ENCODE assay signal across 25 cellular contexts in the genomic region with DNA sequence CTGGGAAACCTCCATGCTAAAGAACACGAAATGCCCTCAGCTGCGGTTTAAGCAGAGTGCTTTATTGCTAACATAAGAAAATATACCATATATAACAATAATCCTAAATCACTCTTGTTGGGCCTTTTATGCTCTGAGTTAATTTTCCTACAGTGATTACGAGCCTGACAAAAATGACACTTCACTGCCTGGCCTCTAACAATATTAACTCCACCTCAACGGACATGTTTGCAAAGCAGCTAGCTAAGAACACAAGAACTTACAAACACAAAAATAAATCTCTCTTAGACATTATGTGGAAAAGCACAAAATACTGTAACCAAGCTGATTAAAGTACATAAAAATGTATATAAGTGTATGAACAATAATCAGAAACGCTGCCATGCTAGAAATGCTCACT. TPM values are rescaled to one million over a fixed set of nuclear protein-coding genes. Genes with fewer than 3 reads are reported as not detected.
DNase-seq lines count a peak whose midpoint lies in the region; ATAC-seq and TF ChIP-seq lines count a peak whose summit lies in the region.
"Had no signal": no experiment of that assay in that cellular context is flagged by ENCODE, and none has a peak within 500 bp of the region (broad histone marks: within the 10 kb centered on the region; RNA-seq: fewer than 3 reads in every experiment).

No MANE protein-coding gene starts in this region.

- TF ChIP-seq EP300 in suprapubic skin (IDR thresholded peaks at IDR 0.05) = no peak

- H3K27ac Mint-ChIP-seq in MCF 10A (ENCODE audit: low read depth, unreplicated experiment) = no peak overlapping the region
- peak overlapping the region; percentile 64 for H3K27ac Mint-ChIP-seq in mesothelial cell of epicardium
- H3K27ac Mint-ChIP-seq in H9 = peak overlapping the region in 1 of 3 experiments; percentile 89; a peak in 1 of 7 replicates
- H3K27ac Mint-ChIP-seq: activated CD8-positive, alpha-beta T cell treated with anti-CD3 and anti-CD28 coated beads, Interleukin-2, amount 10 ng/mL, durations not matched to agents 7 days and 5 days; effector memory CD8-positive, alpha-beta T cell; T-helper 17 cell had no signal

- H3K9ac ChIP-seq in mammary epithelial cell (ENCODE audit: insufficient read depth, low read length) = no peak overlapping the region
- H3K9ac ChIP-seq in H9 (ENCODE audit: extremely low read depth, insufficient read length, low read length) = no peak overlapping the region

- no peak overlapping the region for H3K4ac ChIP-seq in H9 (ENCODE audit: low read depth, low read length)

- H3K4me3 ChIP-seq in mammary epithelial cell (replicated peaks in 1 of 3; ENCODE audit: insufficient read depth in 1 of 3, low read depth in 2 of 3, low read length in 3 of 3) = no peak overlapping the region
- no peak overlapping the region for H3K4me3 ChIP-seq in suprapubic skin
- H3K4me3 ChIP-seq: colonic mucosa, HAP-1, heart right ventricle had no signal

- H3K79me1 ChIP-seq in H9 (ENCODE audit: insufficient read depth, low read depth, low read length, poor library complexity, severe bottlenecking) = peaks cover 11% of the 10 kb centered on the region

- H2AK5ac ChIP-seq in H9 (ENCODE audit: insufficient read length, low read length) = no peak overlapping the region

- no TSS peak for BruUV-seq in mammary epithelial cell (replicated peaks; lab: Mats Ljungman, UMichigan)
- BruUV-seq in MCF 10A (replicated peaks; lab: Mats Ljungman, UMichigan) = no TSS peak

- H2AFZ ChIP-seq in mammary epithelial cell (ENCODE audit: low read depth, low read length) = no peak overlapping the region
- H2AFZ ChIP-seq in H9 (ENCODE audit: low read length) = no peak overlapping the region

- H2BK120ac ChIP-seq in H9 (ENCODE audit: low read depth, low read length, poor library complexity, severe bottlenecking) = no peak overlapping the region

- DNase-seq in mammary epithelial cell (no peak), MCF 10A (ENCODE audit: unreplicated experiment) (no peak), cerebellar cortex (ENCODE audit: low spot score) (peak; percentile 54), mesothelial cell of epicardium (ENCODE audit: low spot score in 2 of 2, unreplicated experiment in 2 of 2) (no peak), NCI-H1417 (lab: John Stamatoyannopoulos, UW) (no peak), H9 (no peak), suprapubic skin (ENCODE audit: low spot score in 2 of 2) (no peak)
- DNase-seq: ACHN; activated CD4-positive, CD25-positive, alpha-beta regulatory T cell treated with anti-CD3 and anti-CD28 coated beads, Interleukin-2, amount 50 U/mL, for 72 hours; activated CD8-positive, alpha-beta T cell treated with anti-CD3 and anti-CD28 coated beads, Interleukin-2, amount 10 ng/mL, durations not matched to agents 7 days and 5 days; BE2C; colonic mucosa; effector memory CD8-positive, alpha-beta T cell; foreskin melanocyte; heart right ventricle; KG1; NCI-H1436 treated with DMSO at 0.1 percent for 48 hours; NCI-H774; stimulated activated CD4-positive, alpha-beta T cell treated with anti-CD3 and anti-CD28 coated beads, Interleukin-2, amount 100 ng/mL, for 24 hours; T-helper 17 cell; trophoblast cell had no signal

- H4K8ac ChIP-seq in H9 (replicated peaks; ENCODE audit: insufficient read length, low read depth, low read length) = no peak overlapping the region

- H3K4me3 Mint-ChIP-seq in MCF 10A (ENCODE audit: unreplicated experiment) = no peak overlapping the region
- H3K4me3 Mint-ChIP-seq in mesothelial cell of epicardium = no peak overlapping the region
- H3K4me3 Mint-ChIP-seq in H9 = no peak overlapping the region
- H3K4me3 Mint-ChIP-seq: activated CD8-positive, alpha-beta T cell treated with anti-CD3 and anti-CD28 coated beads, Interleukin-2, amount 10 ng/mL, durations not matched to agents 7 days and 5 days; effector memory CD8-positive, alpha-beta T cell; T-helper 17 cell had no signal

- no peak overlapping the region for H3K23ac ChIP-seq in H9 (ENCODE audit: insufficient read length, low read depth, low read length)

- no peaks in the 10 kb centered on the region for H3K9me3 Mint-ChIP-seq in MCF 10A (ENCODE audit: unreplicated experiment)
- H3K9me3 Mint-ChIP-seq in mesothelial cell of epicardium = no peaks in the 10 kb centered on the region
- H3K9me3 Mint-ChIP-seq in H9 = 0 out of 5 replicates have a peak, but pooled peaks cover 0 to under 1% of the 10 kb centered on the region in 2 experiments
- H3K9me3 Mint-ChIP-seq: effector memory CD8-positive, alpha-beta T cell had no signal

- dilution Hi-C loops in mammary epithelial cell (cut with HindIII; ENCODE audit: low sequenced_read_pairs) = no loop called here

- no peak overlapping the region for H2BK5ac ChIP-seq in H9 (ENCODE audit: insufficient read length, low read length)

- no peaks in the 10 kb centered on the region for H3K27me3 ChIP-seq in mammary epithelial cell (ENCODE audit: insufficient read depth, low read length)
- no peaks in the 10 kb centered on the region for H3K27me3 ChIP-seq in H9 (ENCODE audit: insufficient read depth, low read length)
- H3K27me3 ChIP-seq in suprapubic skin = no peaks in the 10 kb centered on the region
- H3K27me3 ChIP-seq: BE2C, colonic mucosa, heart right ventricle had no signal

- H3K23me2 ChIP-seq in H9 (ENCODE audit: insufficient read length, low read depth, low read length, poor library complexity, severe bottlenecking) = no peaks in the 10 kb centered on the region

- peaks cover 15% of the 10 kb centered on the region for H3K4me1 Mint-ChIP-seq in MCF 10A (ENCODE audit: insufficient read depth, unreplicated experiment)
- H3K4me1 Mint-ChIP-seq in mesothelial cell of epicardium = peaks cover 16% of the 10 kb centered on the region
- H3K4me1 Mint-ChIP-seq in H9 = peaks cover 21 to 24% of the 10 kb centered on the region in 2 experiments

- WGBS in mammary epithelial cell (ENCODE audit: low coverage, missing lambda C conversion rate) = 99% methylated on average over 5 of the region's 5 CpGs
- WGBS in H9 (ENCODE audit: extremely low coverage, insufficient read length, low lambda C conversion rate) = no CpG with 5 or more reads among the region's 5 CpGs
- WGBS in suprapubic skin = 85% methylated on average over 5 of the region's 5 CpGs

- CTCF ChIA-PET in mammary epithelial cell (lab: Charles Lee; ENCODE audit: low non-redundant PET) (interaction anchor here (1.5 to 1.6 kb wide), 2 partner anchors 196 to 244 kb away, joined by 5 to 13 read pairs; no protein-coding TSS in a partner anchor), MCF 10A (lab: Yijun Ruan, JAX) (interaction anchor here (0.6 to 4.1 kb wide), 31 partner anchors 9 to 265 kb away, joined by 3 to 113 read pairs (median 5); no protein-coding TSS in a partner anchor)

- no peak for TF ChIP-seq POLR2A in suprapubic skin (IDR thresholded peaks at IDR 0.05)

- no peak overlapping the region for H2BK12ac ChIP-seq in H9 (ENCODE audit: insufficient read length, low read depth, low read length)

- no peak overlapping the region for H4K91ac ChIP-seq in H9 (ENCODE audit: insufficient read length, low read depth, low read length)

- no peak overlapping the region for H3K18ac ChIP-seq in H9 (ENCODE audit: insufficient read length, low read depth, low read length)

- H2BK20ac ChIP-seq in H9 (ENCODE audit: low read depth, low read length, poor library complexity, severe bottlenecking) = no peak overlapping the region

- intact Hi-C loops in mammary epithelial cell (cut with micrococcal nuclease) = loop anchor here (1.0 to 2.0 kb wide), 2 partner anchors 39 to 245 kb away; no protein-coding TSS in a partner anchor
- intact Hi-C loops in MCF 10A (cut with micrococcal nuclease) = loop anchor here (1.0 kb wide), 3 partner anchors 197 to 245 kb away; no protein-coding TSS in a partner anchor

- peaks cover 2% of the 10 kb centered on the region for H3K36me3 ChIP-seq in mammary epithelial cell (ENCODE audit: insufficient read depth, low read length)
- no peaks in the 10 kb centered on the region for H3K36me3 ChIP-seq in suprapubic skin
- H3K36me3 ChIP-seq: BE2C, colonic mucosa, HAP-1 had no signal

- POLR2A ChIA-PET in MCF 10A (lab: Yijun Ruan, JAX) = interaction anchor here (0.6 to 3.4 kb wide), 12 partner anchors 12 to 247 kb away, joined by 3 to 34 read pairs (median 5); partner anchors contain the start of gene DLG1

- H4K20me1 ChIP-seq in mammary epithelial cell (ENCODE audit: insufficient read depth, low read length) = no peaks in the 10 kb centered on the region
- no peaks in the 10 kb centered on the region for H4K20me1 ChIP-seq in H9 (ENCODE audit: control insufficient read depth, insufficient read depth, insufficient read length)

- peaks cover 19% of the 10 kb centered on the region for H3K4me1 ChIP-seq in mammary epithelial cell (ENCODE audit: insufficient read depth, low read length)
- H3K4me1 ChIP-seq in H9 (ENCODE audit: insufficient read depth, low read length) = no peaks in the 10 kb centered on the region; the same call in 1 of the 2 replicates
- H3K4me1 ChIP-seq in suprapubic skin = peaks cover 8% of the 10 kb centered on the region
- H3K4me1 ChIP-seq: BE2C had no signal

- in situ Hi-C loops in mammary epithelial cell (cut with MboI; ENCODE audit: low sequenced_read_pairs in 2 of 2) = loop anchor here (10.0 kb wide), 1 partner anchor 247 kb away; no protein-coding TSS in a partner anchor

- TF ChIP-seq CTCF in mammary epithelial cell (conservative IDR thresholded peaks at IDR 0.05 in 1 of 2, IDR thresholded peaks at IDR 0.05 in 1 of 2; ENCODE audit: extremely low read depth in 1 of 2, insufficient read depth in 1 of 2, low read depth in 1 of 2, low read length in 2 of 2) (no peak), MCF 10A (IDR thresholded peaks at IDR 0.05; ENCODE audit: unreplicated experiment) (no peak), mesothelial cell of epicardium (IDR thresholded peaks at IDR 0.05; ENCODE audit: unreplicated experiment) (no peak), H9 (conservative IDR thresholded peaks at IDR 0.05) (no peak), suprapubic skin (IDR thresholded peaks at IDR 0.05) (no peak)

- H3K79me2 ChIP-seq in mammary epithelial cell (ENCODE audit: insufficient read depth, low read length) (peaks cover 96% of the 10 kb centered on the region), H9 (ENCODE audit: insufficient read depth, low read length) (peaks cover 6% of the 10 kb centered on the region; the same call in 1 of the 2 replicates)

- H3K4me2 ChIP-seq in mammary epithelial cell (ENCODE audit: insufficient read depth, low read depth, low read length) (no peak overlapping the region), H9 (ENCODE audit: insufficient read depth, insufficient read length, low read length) (no peak overlapping the region)

- H3K9me3 ChIP-seq in mammary epithelial cell (replicated peaks; ENCODE audit: insufficient read depth, low read length) (no peaks in the 10 kb centered on the region), H9 (ENCODE audit: control insufficient read depth, low read depth, low read length) (no peaks in the 10 kb centered on the region), suprapubic skin (no peaks in the 10 kb centered on the region)
- H3K9me3 ChIP-seq: BE2C, colonic mucosa, HAP-1, heart right ventricle had no signal

- H3K36me3 Mint-ChIP-seq in MCF 10A (ENCODE audit: insufficient read depth, unreplicated experiment) = peaks cover 19% of the 10 kb centered on the region
- H3K36me3 Mint-ChIP-seq in mesothelial cell of epicardium = peaks cover 3% of the 10 kb centered on the region
- peaks cover 3 to 7% (median 5%) of the 10 kb centered on the region in 3 experiments; a peak in 4 of 7 replicates for H3K36me3 Mint-ChIP-seq in H9 (ENCODE audit: insufficient read depth in 1 of 3, low read depth in 3 of 3)

- no peak overlapping the region for H4K5ac ChIP-seq in H9 (ENCODE audit: insufficient read length, low read depth, low read length)

- no peaks in the 10 kb centered on the region for H3K27me3 Mint-ChIP-seq in MCF 10A (ENCODE audit: insufficient read depth, unreplicated experiment)
- H3K27me3 Mint-ChIP-seq in mesothelial cell of epicardium (ENCODE audit: low read depth) = no peaks in the 10 kb centered on the region
- no peaks in the 10 kb centered on the region for H3K27me3 Mint-ChIP-seq in H9 (ENCODE audit: low read depth)
- H3K27me3 Mint-ChIP-seq: effector memory CD8-positive, alpha-beta T cell; T-helper 17 cell had no signal

- H3K27ac ChIP-seq in mammary epithelial cell (ENCODE audit: insufficient read depth, low read depth, low read length) (peak overlapping the region; percentile 43), H9 (ENCODE audit: insufficient read length, low read depth, low read length) (no peak overlapping the region), suprapubic skin (no peak overlapping the region)
- H3K27ac ChIP-seq: colonic mucosa, heart right ventricle had no signal

- no peak overlapping the region for H3T11ph ChIP-seq in H9 (ENCODE audit: low read length)

- no peak overlapping the region for H2BK15ac ChIP-seq in H9 (ENCODE audit: low read depth, low read length)

- H3K14ac ChIP-seq in H9 (ENCODE audit: insufficient read depth, low read length) = no peak overlapping the region

- no peak overlapping the region for H3K56ac ChIP-seq in H9 (ENCODE audit: insufficient read length, low read depth, low read length)

- no peak for ATAC-seq in HG02973 (IDR thresholded peaks at IDR 0.05; ENCODE audit: unreplicated experiment)
- ATAC-seq: activated CD8-positive, alpha-beta T cell treated with anti-CD3 and anti-CD28 coated beads, Interleukin-2, amount 10 ng/mL, durations not matched to agents 7 days and 5 days; effector memory CD8-positive, alpha-beta T cell; esophagus mucosa; heart right ventricle; SK-N-SH treated with all-trans-retinoic acid at 6 μM for 48 hours; T-helper 17 cell had no signal

RNA-seq across cellular contexts. Expression of gene DLG1, which starts 40.7 kb away (rescaled TPM):
- total RNA-seq in mammary epithelial cell = 100 to 1,000 TPM; 115 to 157 TPM
- 32.9 TPM for polyA plus RNA-seq in mammary epithelial cell
- 172 TPM for polyA minus RNA-seq in mammary epithelial cell
- 121 and 129 TPM in 2 replicates for total RNA-seq in MCF 10A (2022)
- total RNA-seq in mesothelial cell of epicardium = 106 to 114 TPM (median 107 TPM) in 3 replicates
- 84.1 and 86.2 TPM in 2 replicates for total RNA-seq in H9 (2021)
- total RNA-seq in suprapubic skin = 100 to 1,000 TPM in 2 of 4 donors, 10 to 100 TPM in 2; 86.2 to 140 (median 103) TPM
